17 cellular contexts compared by ENCODE assay signal in the genomic region with DNA sequence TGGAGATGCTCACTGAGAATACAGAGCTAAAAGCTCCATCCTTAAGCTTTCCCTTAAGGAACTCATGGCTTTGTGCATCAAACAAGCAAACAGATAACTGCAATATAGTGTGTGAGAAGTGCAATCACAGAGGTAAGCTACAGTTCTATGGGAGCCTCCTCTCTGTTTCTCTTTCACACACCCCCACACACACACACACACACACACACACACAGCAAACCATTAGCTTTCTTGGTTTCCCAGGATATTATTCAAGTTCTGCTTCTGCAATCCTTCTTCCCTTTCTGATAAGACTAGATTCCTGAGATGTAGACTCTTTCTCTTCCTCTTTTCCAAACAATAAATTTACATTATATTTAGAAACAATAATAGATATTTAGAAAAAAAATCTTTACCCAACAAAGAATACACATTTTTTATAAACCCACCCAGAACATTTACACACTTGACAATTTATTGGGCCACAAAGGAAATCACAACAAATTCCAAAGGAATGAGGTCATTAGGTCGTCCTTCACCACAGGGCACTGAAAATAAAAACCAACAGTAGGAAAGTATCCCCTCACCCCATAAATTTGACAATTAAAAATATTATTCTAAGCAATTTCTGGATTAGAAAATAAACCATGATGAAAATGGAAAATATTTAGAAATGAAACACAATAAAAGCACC. TPM values are rescaled to one million over a fixed set of nuclear protein-coding genes. Genes with fewer than 3 reads are reported as not detected.
DNase-seq lines count a peak whose midpoint lies in the region; ATAC-seq, FAIRE-seq and TF ChIP-seq lines count a peak whose summit lies in the region.
"Had no signal": no experiment of that assay in that cellular context is flagged by ENCODE, and none has a peak within 500 bp of the region (broad histone marks: within the 10 kb centered on the region; RNA-seq: fewer than 3 reads in every experiment).

No MANE protein-coding gene starts in this region.

- ATAC-seq in HG02798 (IDR thresholded peaks at IDR 0.05; ENCODE audit: poor library complexity, unreplicated experiment): no peak
- ATAC-seq: activated CD4-positive, alpha-beta T cell treated with anti-CD3 and anti-CD28 coated beads for 36 hours; left colon; naive thymus-derived CD4-positive, alpha-beta T cell had no signal

- H3K36me3 ChIP-seq in Loucy (ENCODE audit: insufficient read depth, low read length) (no peaks in the 10 kb centered on the region), astrocyte (ENCODE audit: insufficient read depth, low read length) (no peaks in the 10 kb centered on the region)

- H3K27ac ChIP-seq in astrocyte (ENCODE audit: low read depth, low read length): no peak overlapping the region
- H3K27ac ChIP-seq: epithelial cell of prostate had no signal

- H3K27me3 Mint-ChIP-seq in astrocyte (ENCODE audit: low read depth, unreplicated experiment): no peaks in the 10 kb centered on the region
- H3K27me3 Mint-ChIP-seq: activated CD4-positive, alpha-beta T cell treated with anti-CD3 and anti-CD28 coated beads for 36 hours; naive thymus-derived CD4-positive, alpha-beta T cell had no signal

- H3K4me1 Mint-ChIP-seq in astrocyte (ENCODE audit: low read depth, unreplicated experiment): peaks cover 18% of the 10 kb centered on the region
- H3K4me1 Mint-ChIP-seq: activated naive CD8-positive, alpha-beta T cell treated with anti-CD3 and anti-CD28 coated beads, Interleukin-2, amount 10 ng/mL, durations not matched to agents 7 days and 5 days; naive thymus-derived CD4-positive, alpha-beta T cell had no signal

- H3F3A ChIP-seq in Loucy (ENCODE audit: low read depth): no peaks in the 10 kb centered on the region

- no peaks in the 10 kb centered on the region for H3K9me3 ChIP-seq in Loucy (ENCODE audit: insufficient read depth, low read depth, low read length)
- H3K9me3 ChIP-seq in astrocyte (ENCODE audit: insufficient read depth, low read depth, low read length): no peaks in the 10 kb centered on the region

- H3K27ac Mint-ChIP-seq in astrocyte (ENCODE audit: unreplicated experiment): peak overlapping the region; percentile 30
- H3K27ac Mint-ChIP-seq: activated CD4-positive, alpha-beta T cell treated with anti-CD3 and anti-CD28 coated beads for 36 hours; activated naive CD8-positive, alpha-beta T cell treated with anti-CD3 and anti-CD28 coated beads, Interleukin-2, amount 10 ng/mL, durations not matched to agents 7 days and 5 days had no signal

- no peaks in the 10 kb centered on the region for H3K9me2 ChIP-seq in Loucy (replicated peaks; ENCODE audit: low read depth, low read length)

- H3K9me3 Mint-ChIP-seq in astrocyte (ENCODE audit: unreplicated experiment): no peaks in the 10 kb centered on the region
- H3K9me3 Mint-ChIP-seq: activated naive CD8-positive, alpha-beta T cell treated with anti-CD3 and anti-CD28 coated beads, Interleukin-2, amount 10 ng/mL, durations not matched to agents 7 days and 5 days; naive thymus-derived CD4-positive, alpha-beta T cell had no signal

- no peak overlapping the region for H3K9ac ChIP-seq in Loucy (ENCODE audit: low read depth, low read length, poor library complexity, severe bottlenecking)
- H3K9ac ChIP-seq in astrocyte (ENCODE audit: low read length): no peak overlapping the region

- H3K4me3 ChIP-seq in Loucy (ENCODE audit: low read length, poor library complexity, severe bottlenecking): no peak overlapping the region
- no peak overlapping the region for H3K4me3 ChIP-seq in astrocyte (ENCODE audit: insufficient read depth, low read depth, low read length)

- H2AFZ ChIP-seq in Loucy (ENCODE audit: low read length): 0 out of 2 replicates have a peak overlapping the region, but pooled peaks have one; percentile 8
- H2AFZ ChIP-seq in astrocyte (ENCODE audit: low read depth, low read length): no peak overlapping the region

- no peak overlapping the region for H3K4me2 ChIP-seq in Loucy (ENCODE audit: low read depth, low read length, poor library complexity, severe bottlenecking)
- no peak overlapping the region for H3K4me2 ChIP-seq in astrocyte (ENCODE audit: low read length)

- no peaks in the 10 kb centered on the region for H4K20me1 ChIP-seq in Loucy (ENCODE audit: insufficient read depth, low read length, poor library complexity, severe bottlenecking)
- H4K20me1 ChIP-seq in astrocyte (ENCODE audit: insufficient read depth, low read length): no peaks in the 10 kb centered on the region

- no peak overlapping the region for H3K4me3 Mint-ChIP-seq in astrocyte (ENCODE audit: unreplicated experiment)
- H3K4me3 Mint-ChIP-seq: activated CD4-positive, alpha-beta T cell treated with anti-CD3 and anti-CD28 coated beads for 36 hours; activated naive CD8-positive, alpha-beta T cell treated with anti-CD3 and anti-CD28 coated beads, Interleukin-2, amount 10 ng/mL, durations not matched to agents 7 days and 5 days; naive thymus-derived CD4-positive, alpha-beta T cell had no signal

- H3K79me2 ChIP-seq in Loucy (ENCODE audit: insufficient read depth, low read length) (no peaks in the 10 kb centered on the region), astrocyte (ENCODE audit: insufficient read depth, low read length) (no peaks in the 10 kb centered on the region)

- H3K27me3 ChIP-seq in Loucy (ENCODE audit: insufficient read depth, low read length, poor library complexity, severe bottlenecking) (no peaks in the 10 kb centered on the region), astrocyte (ENCODE audit: insufficient read depth, low read length) (no peaks in the 10 kb centered on the region)

- TF ChIP-seq CTCF in Loucy (conservative IDR thresholded peaks at IDR 0.05; ENCODE audit: low read length): no peak
- TF ChIP-seq CTCF in astrocyte (IDR thresholded peaks at IDR 0.05; ENCODE audit: insufficient read depth, low read depth, low read length): no peak

- H3K4me1 ChIP-seq in Loucy (ENCODE audit: insufficient read depth, low read length, poor library complexity, severe bottlenecking) (no peaks in the 10 kb centered on the region), astrocyte (ENCODE audit: insufficient read depth, low read length) (no peaks in the 10 kb centered on the region)

- peak; percentile 33 for FAIRE-seq in GM18507 (lab: Jason Lieb, UNC)
- no peak for FAIRE-seq in astrocyte (lab: Jason Lieb, UNC)

- DNase-seq in GM18507 (ENCODE audit: extremely low spot score, insufficient read length, low read depth) (no peak), astrocyte (ENCODE audit: low read depth) (no peak), myocyte (ENCODE audit: low read depth) (peak; percentile 17), NCI-H524 treated with DMSO at 0.1 percent for 48 hours (lab: John Stamatoyannopoulos, UW) (no peak), NCI-H446 treated with DMSO at 0.1 percent for 48 hours (lab: John Stamatoyannopoulos, UW) (no peak)
- DNase-seq: activated CD4-positive, alpha-beta T cell treated with anti-CD3 and anti-CD28 coated beads for 36 hours; activated naive CD8-positive, alpha-beta T cell treated with anti-CD3 and anti-CD28 coated beads, Interleukin-2, amount 10 ng/mL, durations not matched to agents 7 days and 5 days; C1 segment of cervical spinal cord; cerebellar nuclear complex; DMS79; left colon; naive thymus-derived CD4-positive, alpha-beta T cell; NCI-H510A; T-helper 2 cell had no signal

- no peaks in the 10 kb centered on the region for H3K36me3 Mint-ChIP-seq in astrocyte (ENCODE audit: low read depth, unreplicated experiment)
- H3K36me3 Mint-ChIP-seq: activated naive CD8-positive, alpha-beta T cell treated with anti-CD3 and anti-CD28 coated beads, Interleukin-2, amount 10 ng/mL, durations not matched to agents 7 days and 5 days; naive thymus-derived CD4-positive, alpha-beta T cell had no signal

RNA-seq across cellular contexts. Expression of gene GFOD1, which starts 9.2 kb away (rescaled TPM):
- 9.6 and 10.8 TPM in 2 replicates for total RNA-seq in astrocyte
- total RNA-seq in myocyte: 2.3 and 2.8 TPM in 2 replicates
- 1.7 TPM for polyA plus RNA-seq in myocyte (2012)
